ENCODE assay signal across 20 cellular contexts in the genomic region with DNA sequence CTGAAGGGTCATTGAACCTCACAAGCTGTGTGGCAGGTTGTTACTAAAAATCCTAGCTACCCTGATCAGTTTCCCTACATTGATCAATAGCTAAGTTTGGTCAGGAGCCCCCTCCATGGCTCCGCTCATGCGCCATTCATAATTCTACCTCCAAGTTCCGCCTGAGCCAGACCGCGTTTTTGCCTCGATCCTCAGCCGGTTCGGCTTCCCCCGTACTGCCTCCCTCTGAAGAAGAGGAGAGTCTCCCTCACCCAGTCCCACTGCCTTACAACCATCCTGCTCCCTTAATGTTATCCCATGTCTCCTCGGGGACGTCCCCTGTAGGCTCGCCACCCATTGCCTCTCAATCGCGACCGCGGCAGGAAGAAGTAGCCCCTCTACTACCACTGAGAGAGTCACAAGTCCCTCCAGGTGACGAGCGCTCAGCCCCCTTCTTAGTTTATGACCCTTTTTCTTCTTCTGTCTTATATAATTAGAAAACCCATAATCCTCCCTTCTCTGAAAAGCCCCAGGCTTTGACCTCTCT.
DNase-seq lines count a peak whose midpoint lies in the region; ATAC-seq and TF ChIP-seq lines count a peak whose summit lies in the region.
"Had no signal": no experiment of that assay in that cellular context is flagged by ENCODE, and none has a peak within 500 bp of the region (broad histone marks: within the 10 kb centered on the region; RNA-seq: fewer than 3 reads in every experiment).

No MANE protein-coding gene starts in this region.

- no peaks in the 10 kb centered on the region for H3K27me3 Mint-ChIP-seq in activated T-cell treated with anti-CD3 and anti-CD28 coated beads, Interleukin-2, amount 50 U/mL, for 72 hours (ENCODE audit: low read depth)
- H3K27me3 Mint-ChIP-seq in T-cell: no peaks in the 10 kb centered on the region
- no peaks in the 10 kb centered on the region for H3K27me3 Mint-ChIP-seq in naive thymus-derived CD8-positive, alpha-beta T cell

- no peak for ATAC-seq in activated T-cell treated with anti-CD3 and anti-CD28 coated beads, Interleukin-2, amount 50 U/mL, for 72 hours (replicated peaks in 1 of 2)
- no peak for ATAC-seq in T-cell (replicated peaks in 1 of 4)
- ATAC-seq in naive thymus-derived CD8-positive, alpha-beta T cell: no peak
- ATAC-seq: activated CD4-positive, CD25-positive, alpha-beta regulatory T cell treated with anti-CD3 and anti-CD28 coated beads, Interleukin-2, amount 50 U/mL, for 24 hours; left cardiac atrium had no signal

- H3K9me3 ChIP-seq in colonic mucosa: no peaks in the 10 kb centered on the region
- H3K9me3 ChIP-seq: BLaER1, neutrophil had no signal

- no peaks in the 10 kb centered on the region for H3K27me3 ChIP-seq in colonic mucosa
- H3K27me3 ChIP-seq: BLaER1 had no signal

- no peaks in the 10 kb centered on the region for H3K9me3 Mint-ChIP-seq in activated T-cell treated with anti-CD3 and anti-CD28 coated beads, Interleukin-2, amount 50 U/mL, for 72 hours
- no peaks in the 10 kb centered on the region for H3K9me3 Mint-ChIP-seq in T-cell
- peaks cover 0 to 3% (median 0%) of the 10 kb centered on the region in 9 donors for H3K9me3 Mint-ChIP-seq in naive thymus-derived CD8-positive, alpha-beta T cell

- H3K36me3 Mint-ChIP-seq in activated T-cell treated with anti-CD3 and anti-CD28 coated beads, Interleukin-2, amount 50 U/mL, for 72 hours (ENCODE audit: insufficient read depth in 2 of 2): peaks cover 0 to 4% of the 10 kb centered on the region in 2 donors
- peaks cover 11% of the 10 kb centered on the region for H3K36me3 Mint-ChIP-seq in T-cell
- peaks cover 3 to 11% (median 4%) of the 10 kb centered on the region in 3 donors for H3K36me3 Mint-ChIP-seq in naive thymus-derived CD8-positive, alpha-beta T cell

- H3K4me3 Mint-ChIP-seq in activated T-cell treated with anti-CD3 and anti-CD28 coated beads, Interleukin-2, amount 50 U/mL, for 72 hours: peak overlapping the region; percentile 10 to 40
- peak overlapping the region in 2 of 3 donors; percentile 22 to 43 for H3K4me3 Mint-ChIP-seq in T-cell
- peak overlapping the region in 9 of 10 donors; percentile 21 to 94 (median 52) for H3K4me3 Mint-ChIP-seq in naive thymus-derived CD8-positive, alpha-beta T cell
- H3K4me3 Mint-ChIP-seq: dendritic cell treated with granulocyte-macrophage colony-stimulating factor and Interleukin-4, amounts not matched to agents 40 ng/mL and 50 ng/mL, for 4 days had no signal

- H3K4me1 Mint-ChIP-seq in activated T-cell treated with anti-CD3 and anti-CD28 coated beads, Interleukin-2, amount 50 U/mL, for 72 hours (ENCODE audit: low read depth): peaks cover 47% of the 10 kb centered on the region
- peaks cover 44 to 53% (median 49%) of the 10 kb centered on the region in 3 donors for H3K4me1 Mint-ChIP-seq in T-cell
- H3K4me1 Mint-ChIP-seq in naive thymus-derived CD8-positive, alpha-beta T cell: peaks cover 39 to 54% (median 48%) of the 10 kb centered on the region in 4 donors

- H3K27ac ChIP-seq in urinary bladder (ENCODE audit: low read depth): peak overlapping the region; percentile 0
- H3K27ac ChIP-seq in colonic mucosa: no peak overlapping the region
- H3K27ac ChIP-seq: BLaER1, HL-60, neutrophil had no signal

- no peak for TF ChIP-seq CTCF in colonic mucosa (IDR thresholded peaks at IDR 0.05)

- no peak overlapping the region for H3K27ac Mint-ChIP-seq in activated T-cell treated with anti-CD3 and anti-CD28 coated beads, Interleukin-2, amount 50 U/mL, for 72 hours
- H3K27ac Mint-ChIP-seq in T-cell: peak overlapping the region; percentile 17 to 78
- H3K27ac Mint-ChIP-seq in naive thymus-derived CD8-positive, alpha-beta T cell: peak overlapping the region; percentile 27 to 100 (median 81)
- H3K27ac Mint-ChIP-seq: dendritic cell treated with granulocyte-macrophage colony-stimulating factor and Interleukin-4, amounts not matched to agents 40 ng/mL and 50 ng/mL, for 4 days had no signal

- H3K4me1 ChIP-seq in urinary bladder (ENCODE audit: insufficient read depth): no peaks in the 10 kb centered on the region
- H3K4me1 ChIP-seq in colonic mucosa: no peaks in the 10 kb centered on the region

- 61% methylated on average over 18 of the region's 18 CpGs for WGBS in urinary bladder

- H3K4me3 ChIP-seq in urinary bladder (ENCODE audit: low read depth, low read length) (no peak overlapping the region), colonic mucosa (no peak overlapping the region)
- H3K4me3 ChIP-seq: BLaER1 had no signal

- H3K36me3 ChIP-seq in urinary bladder (ENCODE audit: insufficient read depth) (no peaks in the 10 kb centered on the region), colonic mucosa (no peaks in the 10 kb centered on the region)
- H3K36me3 ChIP-seq: BLaER1, neutrophil had no signal

- DNase-seq in activated T-cell treated with anti-CD3 and anti-CD28 coated beads, Interleukin-2, amount 50 U/mL, for 72 hours: no peak
- DNase-seq in activated T-cell treated with anti-CD3 and anti-CD28 coated beads, Interleukin-2, amount 50 U/mL, for 48 hours: no peak
- DNase-seq in T-cell (no peak), HuH-7 (ENCODE audit: low spot score) (no peak), colonic mucosa (no peak), NCI-H2196 (lab: John Stamatoyannopoulos, UW; ENCODE audit: unreplicated experiment) (no peak)
- no peak for DNase-seq in naive thymus-derived CD8-positive, alpha-beta T cell
- DNase-seq: left cardiac atrium; MV-4-11; NCI-H187 treated with DMSO at 0.1 percent for 48 hours; NCI-H345; SIG-M5; stimulated activated CD4-positive, alpha-beta T cell treated with anti-CD3 and anti-CD28 coated beads, Interleukin-4, amount 100 ng/mL, for 4 hours; T1000 had no signal

- CTCF ChIA-PET in T-cell (lab: Charles Lee): interaction anchor here in 1 of 2 donors (0.6 to 1.0 kb wide), 2 partner anchors 70 to 1360 kb away, joined by 3 read pairs; no protein-coding TSS in a partner anchor

- POLR2A ChIA-PET in T-cell (lab: Charles Lee): no interaction called here
- POLR2A ChIA-PET in naive thymus-derived CD8-positive, alpha-beta T cell (lab: Charles Lee): no interaction called here

- no peak overlapping the region for H3K9ac ChIP-seq in colonic mucosa (ENCODE audit: low read depth in 2 of 2, low read length in 2 of 2)
- H3K9ac ChIP-seq: BLaER1 had no signal

- intact Hi-C loops in colonic mucosa (cut with DNase I): loop anchor here (10.0 kb wide), 1 partner anchor 68 kb away; no protein-coding TSS in a partner anchor
